In the genomic region with DNA sequence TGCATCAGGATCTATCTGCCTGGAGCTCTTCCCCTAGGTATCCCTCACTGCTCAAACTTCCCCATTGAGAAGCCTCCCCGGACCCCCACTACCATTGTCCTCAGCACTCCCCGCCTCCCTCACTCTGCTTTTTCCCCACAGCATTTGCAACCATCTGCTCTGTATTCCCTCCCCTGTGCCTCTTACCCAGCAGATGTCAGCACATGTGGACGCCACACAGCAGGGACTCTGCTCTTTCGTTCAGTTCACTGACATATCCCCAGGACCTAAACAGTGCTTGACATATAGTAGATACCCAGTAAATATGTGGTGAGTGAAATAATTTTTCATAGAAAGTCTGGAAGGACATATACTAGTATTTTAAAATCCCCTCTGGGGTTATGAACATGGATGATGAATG, we compare ENCODE assay signal across 21 cellular contexts. TPM values are rescaled to one million over a fixed set of nuclear protein-coding genes. Genes with fewer than 3 reads are reported as not detected.
DNase-seq lines count a peak whose midpoint lies in the region; ATAC-seq and TF ChIP-seq lines count a peak whose summit lies in the region.
"Had no signal": no experiment of that assay in that cellular context is flagged by ENCODE, and none has a peak within 500 bp of the region (broad histone marks: within the 10 kb centered on the region; RNA-seq: fewer than 3 reads in every experiment).

No MANE protein-coding gene starts in this region.

- H3K36me3 Mint-ChIP-seq in activated naive CD4-positive, alpha-beta T cell treated with anti-CD3 and anti-CD28 coated beads, Interleukin-2, amount 10 ng/mL, durations not matched to agents 7 days and 5 days, result peaks cover 14% of the 10 kb centered on the region
- H3K36me3 Mint-ChIP-seq in GM23338 (ENCODE audit: low read depth), result peaks cover 22% of the 10 kb centered on the region
- H3K36me3 Mint-ChIP-seq in brain, result peaks cover 46% of the 10 kb centered on the region

- ATAC-seq in GM23338 (no peak), sciatic nerve (peak; percentile 19), aorta (ENCODE audit: low FRiP score) (no peak), GM21515 (IDR thresholded peaks at IDR 0.05; ENCODE audit: unreplicated experiment) (no peak), psoas muscle (no peak)
- ATAC-seq: activated CD4-positive, CD25-positive, alpha-beta regulatory T cell treated with anti-CD3 and anti-CD28 coated beads, Interleukin-2, amount 50 U/mL, for 24 hours; activated CD8-positive, alpha-beta T cell treated with anti-CD3 and anti-CD28 coated beads, Interleukin-2, amount 10 ng/mL, durations not matched to agents 7 days and 5 days had no signal

- no peaks in the 10 kb centered on the region for H3K9me3 ChIP-seq in aorta (ENCODE audit: control insufficient read depth, low read length)
- H3K9me3 ChIP-seq in psoas muscle, result no peaks in the 10 kb centered on the region
- H3K9me3 ChIP-seq: A549, BE2C, HAP-1 had no signal

- H3K4me3 ChIP-seq in GM23338 (no peak overlapping the region), aorta (ENCODE audit: low read length in 2 of 2) (no peak overlapping the region), psoas muscle (no peak overlapping the region)
- H3K4me3 ChIP-seq: A549, HAP-1, skin epidermis had no signal

- no peak overlapping the region for H2AFZ ChIP-seq in GM23338

- no peaks in the 10 kb centered on the region for H3K27me3 ChIP-seq in GM23338 (ENCODE audit: insufficient read depth)
- no peaks in the 10 kb centered on the region for H3K27me3 ChIP-seq in aorta (ENCODE audit: control insufficient read depth in 1 of 2, insufficient read depth in 2 of 2, low read length in 1 of 2)
- no peaks in the 10 kb centered on the region for H3K27me3 ChIP-seq in psoas muscle (ENCODE audit: insufficient read depth in 3 of 3, low read length in 2 of 3)
- H3K27me3 ChIP-seq: BE2C had no signal

- H3K4me2 ChIP-seq in GM23338, result no peak overlapping the region
- H3K4me2 ChIP-seq: A549 had no signal

- intact Hi-C loops in sciatic nerve (cut with DNase I), result no loop called here
- intact Hi-C loops in aorta (cut with DNase I), result no loop called here
- intact Hi-C loops in psoas muscle (cut with DNase I), result loop anchor here in 1 of 2 donors (5.0 kb wide), 1 partner anchor 1202 kb away; the partner anchor contains the start of gene MSH6

- no peaks in the 10 kb centered on the region for H3K27me3 Mint-ChIP-seq in activated naive CD4-positive, alpha-beta T cell treated with anti-CD3 and anti-CD28 coated beads, Interleukin-2, amount 10 ng/mL, durations not matched to agents 7 days and 5 days
- H3K27me3 Mint-ChIP-seq in GM23338 (ENCODE audit: insufficient read depth, low read depth, poor library complexity) (no peaks in the 10 kb centered on the region), brain (no peaks in the 10 kb centered on the region)

- no peaks in the 10 kb centered on the region for H3K9me2 ChIP-seq in GM23338 (ENCODE audit: insufficient read depth)

- no peaks in the 10 kb centered on the region for H3K4me1 Mint-ChIP-seq in activated naive CD4-positive, alpha-beta T cell treated with anti-CD3 and anti-CD28 coated beads, Interleukin-2, amount 10 ng/mL, durations not matched to agents 7 days and 5 days
- H3K4me1 Mint-ChIP-seq in GM23338, result peaks cover 16% of the 10 kb centered on the region; the same call in 2 of the 3 replicates
- H3K4me1 Mint-ChIP-seq in brain, result peaks cover 12% of the 10 kb centered on the region

- H3K27ac ChIP-seq in GM23338 (ENCODE audit: low read depth) (no peak overlapping the region), aorta (ENCODE audit: low read depth in 1 of 2, low read length in 2 of 2) (no peak overlapping the region), psoas muscle (no peak overlapping the region)
- H3K27ac ChIP-seq: A549, skin epidermis had no signal

- H3K79me2 ChIP-seq in GM23338 (replicated peaks; ENCODE audit: insufficient read depth), result no peaks in the 10 kb centered on the region

- no peaks in the 10 kb centered on the region for H3K9me3 Mint-ChIP-seq in activated naive CD4-positive, alpha-beta T cell treated with anti-CD3 and anti-CD28 coated beads, Interleukin-2, amount 10 ng/mL, durations not matched to agents 7 days and 5 days
- no peaks in the 10 kb centered on the region; the same call in 2 of the 3 replicates for H3K9me3 Mint-ChIP-seq in GM23338
- H3K9me3 Mint-ChIP-seq in brain, result no peaks in the 10 kb centered on the region

- H3K4me1 ChIP-seq in GM23338 (ENCODE audit: insufficient read depth), result peaks cover 9% of the 10 kb centered on the region
- H3K4me1 ChIP-seq in aorta (ENCODE audit: control insufficient read depth in 1 of 2, insufficient read depth in 2 of 2, low read length in 2 of 2), result no peaks in the 10 kb centered on the region
- H3K4me1 ChIP-seq in psoas muscle, result no peaks in the 10 kb centered on the region
- H3K4me1 ChIP-seq: A549 had no signal

- no peak for DNase-seq in activated naive CD4-positive, alpha-beta T cell treated with anti-CD3 and anti-CD28 coated beads, Interleukin-2, amount 10 ng/mL, durations not matched to agents 7 days and 5 days
- no peak for DNase-seq in activated naive CD4-positive, alpha-beta T cell treated with Interleukin-2 at 50 U/mL for 16 hours
- no peak for DNase-seq in GM23338 (ENCODE audit: low spot score)
- no peak for DNase-seq in sciatic nerve (ENCODE audit: low spot score)
- DNase-seq in aorta, result no peak
- DNase-seq in psoas muscle, result no peak
- DNase-seq: activated CD8-positive, alpha-beta T cell treated with anti-CD3 and anti-CD28 coated beads, Interleukin-2, amount 10 ng/mL, durations not matched to agents 7 days and 5 days; activated gamma-delta T cell treated with Interleukin-2 at 50 U/mL for 16 hours; activated T-cell treated with anti-CD3 and anti-CD28 coated beads for 4 hours; BE2C; islet precursor cell; NCI-H1092 treated with DMSO at 0.1 percent for 48 hours; NCI-H2029; NCI-H345; stimulated activated CD4-positive, alpha-beta T cell treated with anti-CD3 and anti-CD28 coated beads, Interleukin-1b, Interleukin-23, amount 100 ng/mL, for 48 hours had no signal

- WGBS in aorta, 2 donors, result 76 to 80% methylated on average over 4 of the region's 4 CpGs
- 70 to 75% (median 72%) methylated on average over 4 of the region's 4 CpGs for WGBS in psoas muscle, 3 donors

- H4K20me1 ChIP-seq in GM23338 (replicated peaks; ENCODE audit: insufficient read depth), result no peaks in the 10 kb centered on the region

- no peaks in the 10 kb centered on the region for H3F3A ChIP-seq in GM23338 (replicated peaks; ENCODE audit: low read depth)

- peak overlapping the region; percentile 55 for H3K27ac Mint-ChIP-seq in activated naive CD4-positive, alpha-beta T cell treated with anti-CD3 and anti-CD28 coated beads, Interleukin-2, amount 10 ng/mL, durations not matched to agents 7 days and 5 days
- H3K27ac Mint-ChIP-seq in GM23338, result peak overlapping the region; percentile 12; the same call in 1 of the 2 replicates
- H3K27ac Mint-ChIP-seq in brain, result peak overlapping the region in 3 of 5 experiments; percentile 5 to 40 (median 15)

- H3K36me3 ChIP-seq in GM23338 (ENCODE audit: insufficient read depth) (peaks cover 3% of the 10 kb centered on the region; the same call in 1 of the 2 replicates), aorta (ENCODE audit: control insufficient read depth in 1 of 2, insufficient read depth in 2 of 2, low read length in 1 of 2) (peaks cover 0 to 4% of the 10 kb centered on the region in 2 donors), psoas muscle (ENCODE audit: insufficient read depth in 1 of 2, low read depth in 1 of 2) (peaks cover 0 to 75% of the 10 kb centered on the region in 2 donors)

- no peak for TF ChIP-seq CTCF in GM23338 (conservative IDR thresholded peaks at IDR 0.05; ENCODE audit: low read depth in 2 of 2)
- TF ChIP-seq CTCF in brain (conservative IDR thresholded peaks at IDR 0.05), result no peak
- no peak for TF ChIP-seq CTCF in psoas muscle (IDR thresholded peaks at IDR 0.05)

- CTCF ChIA-PET in activated naive CD4-positive, alpha-beta T cell treated with anti-CD3 and anti-CD28 coated beads, Interleukin-2, amount 10 ng/mL, durations not matched to agents 7 days and 5 days (lab: Charles Lee), result interaction anchor here (1.4 kb wide), 1 partner anchor 12 kb away, joined by 4 read pairs; no protein-coding TSS in a partner anchor

- H3K4me3 Mint-ChIP-seq in activated naive CD4-positive, alpha-beta T cell treated with anti-CD3 and anti-CD28 coated beads, Interleukin-2, amount 10 ng/mL, durations not matched to agents 7 days and 5 days, result no peak overlapping the region
- no peak overlapping the region for H3K4me3 Mint-ChIP-seq in GM23338
- no peak overlapping the region for H3K4me3 Mint-ChIP-seq in brain
- H3K4me3 Mint-ChIP-seq: activated CD8-positive, alpha-beta T cell treated with anti-CD3 and anti-CD28 coated beads, Interleukin-2, amount 10 ng/mL, durations not matched to agents 7 days and 5 days had no signal

RNA-seq across cellular contexts. Expression of gene PIGF, which starts 36.4 kb away (rescaled TPM):
- total RNA-seq in GM23338 (2014; rRNA removed; shearing (Covaris generic)), result 41.6 and 44.0 TPM in 2 replicates
- polyA plus RNA-seq in GM23338 (2016; fragmentation: Nextera tagmentation; extraction: Ambion mirVana) (40.5 and 43.5 TPM in 2 replicates), brain (ENCODE audit: insufficient read depth, low read depth, low replicate concordance) (19.3 TPM), aorta (10 to 100 TPM in 1 of 2 donors, 1 to 10 TPM in 1; 6.7 to 15.8 TPM), psoas muscle (10 to 100 TPM in 2 of 3 donors, 1 to 10 TPM in 1; 8.6 to 24.1 (median 11.1) TPM)
- total RNA-seq in sciatic nerve (24.3 TPM), aorta (10 to 100 TPM; 13.4 to 19.0 TPM), psoas muscle (10 to 100 TPM in 2 of 4 donors, 1 to 10 TPM in 2; 7.8 to 13.0 (median 9.3) TPM)

RNA-seq across cellular contexts. Expression of gene CRIPT, which starts 36.6 kb away (rescaled TPM):
- 10.8 and 11.1 TPM in 2 replicates for total RNA-seq in GM23338 (2014; rRNA removed; shearing (Covaris generic))
- polyA plus RNA-seq in GM23338 (2016; fragmentation: Nextera tagmentation; extraction: Ambion mirVana) (26.8 and 27.1 TPM in 2 replicates), brain (ENCODE audit: insufficient read depth, low read depth, low replicate concordance) (13.4 TPM), aorta (10 to 100 TPM; 14.5 to 24.9 TPM), psoas muscle (10 to 100 TPM in 2 of 3 donors, 1 to 10 TPM in 1; 5.7 to 21.4 (median 12.3) TPM)
- total RNA-seq in sciatic nerve (21.8 TPM), aorta (10 to 100 TPM; 14.7 to 15.6 TPM), psoas muscle (10 to 100 TPM; 10.9 to 15.7 (median 14.4) TPM)

RNA-seq across cellular contexts. Expression of gene ATP6V1E2, which starts 38.0 kb away (rescaled TPM):
- total RNA-seq in GM23338 (2014; rRNA removed; shearing (Covaris generic)), result 5.9 and 15.0 TPM in 2 replicates
- polyA plus RNA-seq in GM23338 (2016; fragmentation: Nextera tagmentation; extraction: Ambion mirVana) (6.8 and 7.0 TPM in 2 replicates), brain (ENCODE audit: insufficient read depth, low read depth, low replicate concordance) (8.1 TPM), aorta (1 to 10 TPM; 2.9 to 8.0 TPM), psoas muscle (10 to 100 TPM in 1 of 3 donors, 1 to 10 TPM in 2; 2.4 to 11.4 (median 2.4) TPM)
- total RNA-seq in sciatic nerve (6.7 TPM), aorta (1 to 10 TPM; 5.1 to 6.8 TPM), psoas muscle (1 to 10 TPM; 5.1 to 7.6 (median 6.1) TPM)

RNA-seq across cellular contexts. Expression of gene RHOQ, which starts 38.1 kb away (rescaled TPM):
- 42.6 and 42.9 TPM in 2 replicates for total RNA-seq in GM23338 (2014; rRNA removed; shearing (Covaris generic))
- 26.8 and 27.8 TPM in 2 replicates for polyA plus RNA-seq in GM23338 (2016; fragmentation: Nextera tagmentation; extraction: Ambion mirVana)
- polyA plus RNA-seq in brain (ENCODE audit: insufficient read depth, low read depth, low replicate concordance), result 17.0 TPM
- total RNA-seq in sciatic nerve, result 152 TPM
- total RNA-seq in aorta, result 100 to 1,000 TPM; 135 to 172 TPM
- polyA plus RNA-seq in aorta, result 10 to 100 TPM; 59.2 to 98.3 TPM
- 100 to 1,000 TPM; 129 to 204 (median 139) TPM for total RNA-seq in psoas muscle
- polyA plus RNA-seq in psoas muscle, result 100 to 1,000 TPM in 2 of 3 donors, 10 to 100 TPM in 1; 50.3 to 127 (median 110) TPM
